1 cellular context compared by ENCODE assay signal in the genomic region with DNA sequence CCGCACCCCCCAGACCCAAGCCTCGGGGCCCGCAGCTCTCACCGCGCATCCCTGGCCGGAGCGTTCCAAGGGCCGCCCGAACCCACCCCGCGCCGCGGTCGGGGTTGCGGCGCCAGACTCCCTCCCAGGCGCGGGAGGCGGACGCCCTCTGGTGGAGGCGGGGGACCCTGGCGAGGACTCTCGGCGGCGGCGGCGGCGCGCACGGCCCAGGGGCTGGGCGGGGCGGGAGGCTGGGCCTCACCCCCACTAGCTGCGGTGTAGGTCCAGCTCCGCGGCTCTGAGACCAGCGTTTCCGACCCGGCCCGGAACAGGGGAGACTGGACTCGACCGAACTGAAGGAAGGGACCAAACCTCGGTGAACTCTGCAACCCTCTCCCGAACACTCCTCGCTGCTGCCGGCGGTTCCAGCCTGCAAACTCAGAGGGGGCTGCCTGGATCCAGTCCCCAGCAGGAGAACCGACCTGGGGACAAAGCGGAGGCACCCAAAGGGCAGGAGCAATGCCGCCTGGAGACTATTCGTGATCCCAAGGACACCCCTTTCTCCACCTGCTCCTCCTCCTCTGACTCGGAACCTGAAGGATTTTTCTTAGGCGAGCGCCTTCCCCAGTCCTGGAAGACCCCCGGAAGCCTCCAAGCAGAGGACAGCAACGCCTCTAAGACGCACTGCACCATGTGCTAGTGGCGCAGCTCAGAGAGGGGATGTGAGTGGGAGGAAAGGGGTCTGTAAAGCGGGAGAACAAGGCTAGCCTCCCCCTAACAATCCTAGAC.
TF ChIP-seq lines count a peak whose summit lies in the region.

No MANE protein-coding gene starts in this region.

TF ChIP-seq in K562, 482 proteins besides CTCF, POLR2A, EP300 and RAD21 (continued from another document and continues in another):
- TF ChIP-seq, protein P1, sequence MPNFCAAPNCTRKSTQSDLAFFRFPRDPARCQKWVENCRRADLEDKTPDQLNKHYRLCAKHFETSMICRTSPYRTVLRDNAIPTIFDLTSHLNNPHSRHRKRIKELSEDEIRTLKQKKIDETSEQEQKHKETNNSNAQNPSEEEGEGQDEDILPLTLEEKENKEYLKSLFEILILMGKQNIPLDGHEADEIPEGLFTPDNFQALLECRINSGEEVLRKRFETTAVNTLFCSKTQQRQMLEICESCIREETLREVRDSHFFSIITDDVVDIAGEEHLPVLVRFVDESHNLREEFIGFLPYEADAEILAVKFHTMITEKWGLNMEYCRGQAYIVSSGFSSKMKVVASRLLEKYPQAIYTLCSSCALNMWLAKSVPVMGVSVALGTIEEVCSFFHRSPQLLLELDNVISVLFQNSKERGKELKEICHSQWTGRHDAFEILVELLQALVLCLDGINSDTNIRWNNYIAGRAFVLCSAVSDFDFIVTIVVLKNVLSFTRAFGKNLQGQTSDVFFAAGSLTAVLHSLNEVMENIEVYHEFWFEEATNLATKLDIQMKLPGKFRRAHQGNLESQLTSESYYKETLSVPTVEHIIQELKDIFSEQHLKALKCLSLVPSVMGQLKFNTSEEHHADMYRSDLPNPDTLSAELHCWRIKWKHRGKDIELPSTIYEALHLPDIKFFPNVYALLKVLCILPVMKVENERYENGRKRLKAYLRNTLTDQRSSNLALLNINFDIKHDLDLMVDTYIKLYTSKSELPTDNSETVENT (CRISPR knock-in tag; IDR thresholded peaks at IDR 0.05): peak; percentile 34; the same call in 1 of the 2 replicates
- TF ChIP-seq SMAD4 (CRISPR knock-in tag; conservative IDR thresholded peaks at IDR 0.05) (peak; percentile 90), NR2C1 (IDR thresholded peaks at IDR 0.05) (no peak), NR2C1 (tag; IDR thresholded peaks at IDR 0.05) (no peak), YBX1 (IDR thresholded peaks at IDR 0.05) (no peak), SNRNP70 (optimal IDR thresholded peaks at IDR 0.05; ENCODE audit: low read depth, low read length) (peak; percentile 40), SP1 (CRISPR knock-in tag; IDR thresholded peaks at IDR 0.05) (peak; percentile 47), RBM25 (IDR thresholded peaks at IDR 0.05; ENCODE audit: low read depth, low read length, severe bottlenecking) (peak; percentile 37), BACH1 (tag; IDR thresholded peaks at IDR 0.05) (no peak), ZNF830 (CRISPR knock-in tag; IDR thresholded peaks at IDR 0.05) (no peak), CXXC5 (CRISPR knock-in tag; IDR thresholded peaks at IDR 0.05) (peak; percentile 85), RB1 (IDR thresholded peaks at IDR 0.05; ENCODE audit: low read depth) (peak; percentile 97), ZBTB7A (IDR thresholded peaks at IDR 0.05; ENCODE audit: borderline replicate concordance, control insufficient read depth, low read depth, low read length) (peak; percentile 92), SRF (CRISPR knock-in tag; IDR thresholded peaks at IDR 0.05) (peak in 1 of 2 experiments; percentile 14; a peak in 1 of 4 replicates), ETV5 (CRISPR knock-in tag; IDR thresholded peaks at IDR 0.05; ENCODE audit: low read depth) (peak; percentile 14; the same call in 1 of the 2 replicates), KLF6 (CRISPR knock-in tag; IDR thresholded peaks at IDR 0.05; ENCODE audit: borderline replicate concordance) (0 out of 2 replicates have a peak, but pooled peaks have one; percentile 6), ZNF165 (CRISPR knock-in tag; IDR thresholded peaks at IDR 0.05; ENCODE audit: borderline replicate concordance) (0 out of 2 replicates have a peak, but pooled peaks have one; percentile 54), ZNF316 (IDR thresholded peaks at IDR 0.05) (peak; percentile 47), POLR2AphosphoS5 (IDR thresholded peaks at IDR 0.05; ENCODE audit: control insufficient read depth, insufficient read depth, low read depth, low read length) (peak; percentile 24; the same call in 1 of the 2 replicates), GATAD2A (IDR thresholded peaks at IDR 0.05) (no peak), ETV6 (IDR thresholded peaks at IDR 0.05; ENCODE audit: borderline replicate concordance in 1 of 2, low read depth in 2 of 2, low read length in 1 of 2) (no peak), ETV6 (CRISPR knock-in tag; IDR thresholded peaks at IDR 0.05; ENCODE audit: borderline replicate concordance) (no peak), STAG1 (CRISPR knock-in tag; IDR thresholded peaks at IDR 0.05; ENCODE audit: borderline replicate concordance) (peak; percentile 63; the same call in 1 of the 2 replicates), SMARCA4 (IDR thresholded peaks at IDR 0.05) (no peak), PHTF2 (CRISPR knock-in tag; IDR thresholded peaks at IDR 0.05) (no peak), SUPT5H (IDR thresholded peaks at IDR 0.05) (no peak), XRCC5 (IDR thresholded peaks at IDR 0.05; ENCODE audit: low read depth, low read length) (peak; percentile 57), MTA3 (IDR thresholded peaks at IDR 0.05; ENCODE audit: borderline replicate concordance) (0 out of 2 replicates have a peak, but pooled peaks have one; percentile 26), ZNF197 (CRISPR knock-in tag; IDR thresholded peaks at IDR 0.05; ENCODE audit: low read depth) (0 out of 2 replicates have a peak, but pooled peaks have one; percentile 43), SIN3A (IDR thresholded peaks at IDR 0.05; ENCODE audit: borderline replicate concordance in 2 of 2, control insufficient read depth in 1 of 2, low read depth in 2 of 2, low read length in 2 of 2) (peak in 1 of 2 experiments; percentile 51; a peak in 2 of 4 replicates), JUND (IDR thresholded peaks at IDR 0.05; ENCODE audit: borderline replicate concordance, low read depth, low read length) (0 out of 2 replicates have a peak, but pooled peaks have one; percentile 20), JUND (tag; IDR thresholded peaks at IDR 0.05; ENCODE audit: borderline replicate concordance, low read depth, low read length) (no peak; the same call in 2 of the 3 replicates), RCOR1 (IDR thresholded peaks at IDR 0.05; ENCODE audit: borderline replicate concordance in 1 of 2, low read depth in 2 of 2, low read length in 2 of 2) (peak in 1 of 2 experiments; percentile 64; a peak in 1 of 4 replicates), SIN3B (IDR thresholded peaks at IDR 0.05; ENCODE audit: low read depth) (peak; percentile 67)
- TF ChIP-seq, protein P2, sequence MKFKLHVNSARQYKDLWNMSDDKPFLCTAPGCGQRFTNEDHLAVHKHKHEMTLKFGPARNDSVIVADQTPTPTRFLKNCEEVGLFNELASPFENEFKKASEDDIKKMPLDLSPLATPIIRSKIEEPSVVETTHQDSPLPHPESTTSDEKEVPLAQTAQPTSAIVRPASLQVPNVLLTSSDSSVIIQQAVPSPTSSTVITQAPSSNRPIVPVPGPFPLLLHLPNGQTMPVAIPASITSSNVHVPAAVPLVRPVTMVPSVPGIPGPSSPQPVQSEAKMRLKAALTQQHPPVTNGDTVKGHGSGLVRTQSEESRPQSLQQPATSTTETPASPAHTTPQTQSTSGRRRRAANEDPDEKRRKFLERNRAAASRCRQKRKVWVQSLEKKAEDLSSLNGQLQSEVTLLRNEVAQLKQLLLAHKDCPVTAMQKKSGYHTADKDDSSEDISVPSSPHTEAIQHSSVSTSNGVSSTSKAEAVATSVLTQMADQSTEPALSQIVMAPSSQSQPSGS (CRISPR knock-in tag; IDR thresholded peaks at IDR 0.05): 0 out of 2 replicates have a peak, but pooled peaks have one; percentile 76
- TF ChIP-seq, protein P3, sequence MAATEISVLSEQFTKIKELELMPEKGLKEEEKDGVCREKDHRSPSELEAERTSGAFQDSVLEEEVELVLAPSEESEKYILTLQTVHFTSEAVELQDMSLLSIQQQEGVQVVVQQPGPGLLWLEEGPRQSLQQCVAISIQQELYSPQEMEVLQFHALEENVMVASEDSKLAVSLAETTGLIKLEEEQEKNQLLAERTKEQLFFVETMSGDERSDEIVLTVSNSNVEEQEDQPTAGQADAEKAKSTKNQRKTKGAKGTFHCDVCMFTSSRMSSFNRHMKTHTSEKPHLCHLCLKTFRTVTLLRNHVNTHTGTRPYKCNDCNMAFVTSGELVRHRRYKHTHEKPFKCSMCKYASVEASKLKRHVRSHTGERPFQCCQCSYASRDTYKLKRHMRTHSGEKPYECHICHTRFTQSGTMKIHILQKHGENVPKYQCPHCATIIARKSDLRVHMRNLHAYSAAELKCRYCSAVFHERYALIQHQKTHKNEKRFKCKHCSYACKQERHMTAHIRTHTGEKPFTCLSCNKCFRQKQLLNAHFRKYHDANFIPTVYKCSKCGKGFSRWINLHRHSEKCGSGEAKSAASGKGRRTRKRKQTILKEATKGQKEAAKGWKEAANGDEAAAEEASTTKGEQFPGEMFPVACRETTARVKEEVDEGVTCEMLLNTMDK (IDR thresholded peaks at IDR 0.05; ENCODE audit: borderline replicate concordance, insufficient read depth, low read depth, low read length, poor library complexity, severe bottlenecking): peak; percentile 98
- TF ChIP-seq, protein P4, sequence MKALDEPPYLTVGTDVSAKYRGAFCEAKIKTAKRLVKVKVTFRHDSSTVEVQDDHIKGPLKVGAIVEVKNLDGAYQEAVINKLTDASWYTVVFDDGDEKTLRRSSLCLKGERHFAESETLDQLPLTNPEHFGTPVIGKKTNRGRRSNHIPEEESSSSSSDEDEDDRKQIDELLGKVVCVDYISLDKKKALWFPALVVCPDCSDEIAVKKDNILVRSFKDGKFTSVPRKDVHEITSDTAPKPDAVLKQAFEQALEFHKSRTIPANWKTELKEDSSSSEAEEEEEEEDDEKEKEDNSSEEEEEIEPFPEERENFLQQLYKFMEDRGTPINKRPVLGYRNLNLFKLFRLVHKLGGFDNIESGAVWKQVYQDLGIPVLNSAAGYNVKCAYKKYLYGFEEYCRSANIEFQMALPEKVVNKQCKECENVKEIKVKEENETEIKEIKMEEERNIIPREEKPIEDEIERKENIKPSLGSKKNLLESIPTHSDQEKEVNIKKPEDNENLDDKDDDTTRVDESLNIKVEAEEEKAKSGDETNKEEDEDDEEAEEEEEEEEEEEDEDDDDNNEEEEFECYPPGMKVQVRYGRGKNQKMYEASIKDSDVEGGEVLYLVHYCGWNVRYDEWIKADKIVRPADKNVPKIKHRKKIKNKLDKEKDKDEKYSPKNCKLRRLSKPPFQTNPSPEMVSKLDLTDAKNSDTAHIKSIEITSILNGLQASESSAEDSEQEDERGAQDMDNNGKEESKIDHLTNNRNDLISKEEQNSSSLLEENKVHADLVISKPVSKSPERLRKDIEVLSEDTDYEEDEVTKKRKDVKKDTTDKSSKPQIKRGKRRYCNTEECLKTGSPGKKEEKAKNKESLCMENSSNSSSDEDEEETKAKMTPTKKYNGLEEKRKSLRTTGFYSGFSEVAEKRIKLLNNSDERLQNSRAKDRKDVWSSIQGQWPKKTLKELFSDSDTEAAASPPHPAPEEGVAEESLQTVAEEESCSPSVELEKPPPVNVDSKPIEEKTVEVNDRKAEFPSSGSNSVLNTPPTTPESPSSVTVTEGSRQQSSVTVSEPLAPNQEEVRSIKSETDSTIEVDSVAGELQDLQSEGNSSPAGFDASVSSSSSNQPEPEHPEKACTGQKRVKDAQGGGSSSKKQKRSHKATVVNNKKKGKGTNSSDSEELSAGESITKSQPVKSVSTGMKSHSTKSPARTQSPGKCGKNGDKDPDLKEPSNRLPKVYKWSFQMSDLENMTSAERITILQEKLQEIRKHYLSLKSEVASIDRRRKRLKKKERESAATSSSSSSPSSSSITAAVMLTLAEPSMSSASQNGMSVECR (CRISPR knock-in tag; IDR thresholded peaks at IDR 0.05): peak; percentile 21; the same call in 1 of the 2 replicates
- TF ChIP-seq, protein P5, sequence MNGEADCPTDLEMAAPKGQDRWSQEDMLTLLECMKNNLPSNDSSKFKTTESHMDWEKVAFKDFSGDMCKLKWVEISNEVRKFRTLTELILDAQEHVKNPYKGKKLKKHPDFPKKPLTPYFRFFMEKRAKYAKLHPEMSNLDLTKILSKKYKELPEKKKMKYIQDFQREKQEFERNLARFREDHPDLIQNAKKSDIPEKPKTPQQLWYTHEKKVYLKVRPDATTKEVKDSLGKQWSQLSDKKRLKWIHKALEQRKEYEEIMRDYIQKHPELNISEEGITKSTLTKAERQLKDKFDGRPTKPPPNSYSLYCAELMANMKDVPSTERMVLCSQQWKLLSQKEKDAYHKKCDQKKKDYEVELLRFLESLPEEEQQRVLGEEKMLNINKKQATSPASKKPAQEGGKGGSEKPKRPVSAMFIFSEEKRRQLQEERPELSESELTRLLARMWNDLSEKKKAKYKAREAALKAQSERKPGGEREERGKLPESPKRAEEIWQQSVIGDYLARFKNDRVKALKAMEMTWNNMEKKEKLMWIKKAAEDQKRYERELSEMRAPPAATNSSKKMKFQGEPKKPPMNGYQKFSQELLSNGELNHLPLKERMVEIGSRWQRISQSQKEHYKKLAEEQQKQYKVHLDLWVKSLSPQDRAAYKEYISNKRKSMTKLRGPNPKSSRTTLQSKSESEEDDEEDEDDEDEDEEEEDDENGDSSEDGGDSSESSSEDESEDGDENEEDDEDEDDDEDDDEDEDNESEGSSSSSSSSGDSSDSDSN (IDR thresholded peaks at IDR 0.05; ENCODE audit: borderline replicate concordance in 1 of 2, low read depth in 2 of 2, low read length in 2 of 2): peak; percentile 68 to 80; a peak in 2 of 4 replicates
- TF ChIP-seq, protein P6, sequence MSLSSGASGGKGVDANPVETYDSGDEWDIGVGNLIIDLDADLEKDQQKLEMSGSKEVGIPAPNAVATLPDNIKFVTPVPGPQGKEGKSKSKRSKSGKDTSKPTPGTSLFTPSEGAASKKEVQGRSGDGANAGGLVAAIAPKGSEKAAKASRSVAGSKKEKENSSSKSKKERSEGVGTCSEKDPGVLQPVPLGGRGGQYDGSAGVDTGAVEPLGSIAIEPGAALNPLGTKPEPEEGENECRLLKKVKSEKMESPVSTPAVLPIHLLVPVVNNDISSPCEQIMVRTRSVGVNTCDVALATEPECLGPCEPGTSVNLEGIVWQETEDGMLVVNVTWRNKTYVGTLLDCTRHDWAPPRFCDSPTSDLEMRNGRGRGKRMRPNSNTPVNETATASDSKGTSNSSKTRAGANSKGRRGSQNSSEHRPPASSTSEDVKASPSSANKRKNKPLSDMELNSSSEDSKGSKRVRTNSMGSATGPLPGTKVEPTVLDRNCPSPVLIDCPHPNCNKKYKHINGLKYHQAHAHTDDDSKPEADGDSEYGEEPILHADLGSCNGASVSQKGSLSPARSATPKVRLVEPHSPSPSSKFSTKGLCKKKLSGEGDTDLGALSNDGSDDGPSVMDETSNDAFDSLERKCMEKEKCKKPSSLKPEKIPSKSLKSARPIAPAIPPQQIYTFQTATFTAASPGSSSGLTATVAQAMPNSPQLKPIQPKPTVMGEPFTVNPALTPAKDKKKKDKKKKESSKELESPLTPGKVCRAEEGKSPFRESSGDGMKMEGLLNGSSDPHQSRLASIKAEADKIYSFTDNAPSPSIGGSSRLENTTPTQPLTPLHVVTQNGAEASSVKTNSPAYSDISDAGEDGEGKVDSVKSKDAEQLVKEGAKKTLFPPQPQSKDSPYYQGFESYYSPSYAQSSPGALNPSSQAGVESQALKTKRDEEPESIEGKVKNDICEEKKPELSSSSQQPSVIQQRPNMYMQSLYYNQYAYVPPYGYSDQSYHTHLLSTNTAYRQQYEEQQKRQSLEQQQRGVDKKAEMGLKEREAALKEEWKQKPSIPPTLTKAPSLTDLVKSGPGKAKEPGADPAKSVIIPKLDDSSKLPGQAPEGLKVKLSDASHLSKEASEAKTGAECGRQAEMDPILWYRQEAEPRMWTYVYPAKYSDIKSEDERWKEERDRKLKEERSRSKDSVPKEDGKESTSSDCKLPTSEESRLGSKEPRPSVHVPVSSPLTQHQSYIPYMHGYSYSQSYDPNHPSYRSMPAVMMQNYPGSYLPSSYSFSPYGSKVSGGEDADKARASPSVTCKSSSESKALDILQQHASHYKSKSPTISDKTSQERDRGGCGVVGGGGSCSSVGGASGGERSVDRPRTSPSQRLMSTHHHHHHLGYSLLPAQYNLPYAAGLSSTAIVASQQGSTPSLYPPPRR (CRISPR knock-in tag; IDR thresholded peaks at IDR 0.05; ENCODE audit: borderline replicate concordance): 0 out of 2 replicates have a peak, but pooled peaks have one; percentile 83
